In the genomic region with DNA sequence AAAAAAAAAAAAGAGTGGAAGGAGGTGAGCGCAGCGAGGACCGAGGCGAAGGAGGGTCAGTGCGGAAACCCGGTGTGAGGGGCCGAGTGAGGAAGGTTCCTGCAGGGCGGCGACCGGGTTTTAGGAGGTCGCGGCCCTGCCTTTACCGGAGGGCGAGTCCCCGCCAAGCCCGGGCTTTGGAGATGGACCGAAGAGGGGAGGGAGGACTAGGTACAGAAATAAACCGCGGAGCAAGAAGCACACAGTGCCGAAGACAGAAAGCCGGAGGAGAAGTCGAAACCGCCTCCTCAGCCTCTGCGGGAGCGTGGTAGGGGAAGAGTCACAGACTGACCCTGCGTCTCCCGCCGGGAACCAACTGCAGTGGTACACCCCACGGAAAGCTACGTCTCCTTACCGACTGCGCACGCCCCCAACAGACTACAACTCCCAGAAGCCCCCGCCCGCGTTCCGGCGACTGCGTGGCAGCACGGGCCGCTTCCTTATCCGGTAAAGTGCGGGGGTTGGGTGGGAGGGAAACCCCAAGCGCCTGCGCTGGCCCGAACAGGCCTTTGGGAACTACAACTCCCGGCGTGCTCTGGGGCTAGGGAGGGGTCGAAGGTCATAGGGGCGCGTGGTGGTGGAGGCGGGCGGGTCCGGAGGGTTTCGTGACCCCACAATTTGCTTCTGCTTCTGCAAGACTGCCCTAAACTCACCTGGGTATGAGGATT, we compare ENCODE assay signal across 8 cellular contexts. TPM values are rescaled to one million over a fixed set of nuclear protein-coding genes. Genes with fewer than 3 reads are reported as not detected.
DNase-seq lines count a peak whose midpoint lies in the region; ATAC-seq, FAIRE-seq and TF ChIP-seq lines count a peak whose summit lies in the region.

NFXL1 (minus strand) TSS at position 365 of the 707 bp plus-strand sequence. CDS start 380 bp downstream, outside the sequence.

- H3K27me3 ChIP-seq in BE2C = no peaks in the 10 kb centered on the region
- no peaks in the 10 kb centered on the region for H3K27me3 ChIP-seq in kidney epithelial cell (ENCODE audit: control insufficient read depth, insufficient read depth, low read length)

- H3K4me3 Mint-ChIP-seq in chondrocyte (ENCODE audit: unreplicated experiment) = peak within 1 kb of the TSS; percentile 96

- peak; percentile 96 for ATAC-seq in HG03442 (IDR thresholded peaks at IDR 0.05; ENCODE audit: unreplicated experiment)

- H3K4me1 ChIP-seq in BE2C = no peaks in the 10 kb centered on the region

- peaks cover 24% of the 10 kb centered on the region for H3K4me1 Mint-ChIP-seq in chondrocyte (ENCODE audit: low read depth)

- H3K36me3 Mint-ChIP-seq in chondrocyte (ENCODE audit: low read depth) = peaks cover 13% of the 10 kb centered on the region

- peaks cover 6% of the 10 kb centered on the region for H3K27me3 Mint-ChIP-seq in chondrocyte (ENCODE audit: low read depth)

- TF ChIP-seq CTCF in BE2C (IDR thresholded peaks at IDR 0.05; ENCODE audit: low read depth, low read length) = no peak
- no peak for TF ChIP-seq CTCF in chondrocyte (IDR thresholded peaks at IDR 0.05)
- TF ChIP-seq CTCF in kidney epithelial cell (IDR thresholded peaks at IDR 0.05; ENCODE audit: insufficient read depth, low read length, poor library complexity, severe bottlenecking) = no peak

- peak within 1 kb of the TSS; percentile 95 for H3K27ac Mint-ChIP-seq in chondrocyte (ENCODE audit: unreplicated experiment)

- peaks cover 12% of the 10 kb centered on the region for H3K36me3 ChIP-seq in BE2C
- no peaks in the 10 kb centered on the region for H3K36me3 ChIP-seq in kidney epithelial cell (ENCODE audit: control insufficient read depth, insufficient read depth, low read length)

- H3K4me3 ChIP-seq in BE2C (ENCODE audit: low read depth, low read length) = peak within 1 kb of the TSS; percentile 87
- peak within 1 kb of the TSS; percentile 75 for H3K4me3 ChIP-seq in kidney epithelial cell (ENCODE audit: low read depth, low read length)

- DNase-seq in BE2C = peak; percentile 98
- DNase-seq in GM19239 (ENCODE audit: insufficient read length, low spot score) = peak; percentile 83
- peak; percentile 75 for DNase-seq in NCI-H510A treated with DMSO at 0.1 percent for 48 hours (lab: John Stamatoyannopoulos, UW)
- peak; percentile 93 for DNase-seq in activated CD4-positive, alpha-beta T cell treated with anti-CD3 and anti-CD28 coated beads for 24 hours (ENCODE audit: low read depth in 2 of 2)
- DNase-seq in chondrocyte (ENCODE audit: low spot score) = peak; percentile 99
- DNase-seq in kidney epithelial cell (ENCODE audit: low read depth) = peak; percentile 90
- DNase-seq in stimulated activated CD4-positive, alpha-beta T cell treated with anti-CD3 and anti-CD28 coated beads, Interleukin-15, amount 100 ng/mL, for 24 hours = peak; percentile 98

- no peak for FAIRE-seq in GM19239 (lab: Jason Lieb, UNC)

- H3K9me3 Mint-ChIP-seq in chondrocyte (ENCODE audit: low read depth) = peaks cover 2% of the 10 kb centered on the region

- H3K9me3 ChIP-seq in BE2C = 0 out of 2 replicates have a peak, but pooled peaks cover 3% of the 10 kb centered on the region

RNA-seq across cellular contexts. Expression of gene NFXL1, which starts in this region (rescaled TPM):
- 7.9 TPM for polyA plus RNA-seq in BE2C (2012; ENCODE audit: insufficient read depth, insufficient read length, low read depth)
- total RNA-seq in chondrocyte (10.7 to 22.5 TPM (median 11.9 TPM) in 3 replicates), kidney epithelial cell (10.7 and 11.7 TPM in 2 replicates)

Comparison
In these comparisons a context has a peak if more than half of its experiments do, and no peak if none do; other contexts are left out.
1. Peak in every context shown above with its lines: DNase-seq, ATAC-seq and H3K4me3 ChIP-seq.